In the genomic region with DNA sequence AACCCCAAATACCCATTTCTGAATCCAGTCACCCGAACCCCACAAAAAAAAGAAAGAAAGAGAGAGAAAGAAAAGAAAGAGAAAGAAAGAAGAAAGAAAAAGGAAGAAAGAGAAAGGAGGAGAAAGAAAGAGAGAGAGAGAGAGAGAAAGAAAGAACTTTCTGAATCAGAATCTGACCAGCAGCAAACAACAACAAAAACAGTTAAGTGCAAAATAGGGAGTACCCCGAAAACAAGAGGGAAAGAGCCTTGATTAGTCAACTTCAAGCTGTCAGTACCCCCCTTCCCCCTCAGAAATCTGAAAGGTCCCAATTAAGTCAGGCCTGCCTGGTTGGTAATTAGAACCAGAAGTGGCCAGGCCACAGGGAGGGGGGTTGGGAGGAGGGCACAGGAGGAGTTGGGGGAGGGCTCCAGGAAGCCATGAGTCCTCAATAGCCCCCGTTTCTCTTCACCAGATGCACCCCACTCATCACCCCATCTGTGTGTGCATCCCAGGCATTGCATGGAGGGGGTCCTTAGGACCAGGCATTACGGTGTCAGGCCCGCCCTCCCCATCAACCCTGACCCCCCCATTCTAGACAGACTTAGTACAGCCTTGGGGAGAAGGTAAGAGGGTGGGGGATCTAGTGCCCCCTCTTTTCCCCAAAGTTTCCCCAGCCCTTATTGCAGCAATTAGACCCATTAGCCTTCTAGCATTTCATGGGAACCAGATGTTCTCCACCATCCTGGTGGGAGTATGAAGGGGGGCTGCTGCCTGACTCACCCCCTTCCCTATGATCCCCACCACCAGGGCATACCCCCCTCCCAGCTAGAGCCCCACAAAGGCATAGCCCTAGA, we compare ENCODE assay signal across 8 cellular contexts. TPM values are rescaled to one million over a fixed set of nuclear protein-coding genes. Genes with fewer than 3 reads are reported as not detected.
A peak's percentile ranks its signal among the peaks of the same experiment; 100 is the strongest.
DNase-seq lines count a peak whose midpoint lies in the region; ATAC-seq, FAIRE-seq and TF ChIP-seq lines count a peak whose summit lies in the region.

No MANE protein-coding gene starts in this region.

- intact Hi-C loops in kidney (cut with DNase I): no loop called here

- no peaks in the 10 kb centered on the region for H3K36me3 Mint-ChIP-seq in activated naive CD8-positive, alpha-beta T cell

- peaks cover 8 to 26% of the 10 kb centered on the region in 2 donors for H3K4me1 ChIP-seq in kidney (ENCODE audit: control insufficient read depth in 1 of 2, insufficient read depth in 1 of 2, low read depth in 1 of 2, low read length in 2 of 2)

- ATAC-seq in GM18858 (IDR thresholded peaks at IDR 0.05; ENCODE audit: unreplicated experiment): no peak

- H3K36me3 ChIP-seq in kidney (ENCODE audit: control insufficient read depth in 1 of 2, insufficient read depth in 2 of 2, low read length in 2 of 2): no peaks in the 10 kb centered on the region

- H3K9me3 Mint-ChIP-seq in activated naive CD8-positive, alpha-beta T cell (ENCODE audit: low read depth): no peaks in the 10 kb centered on the region

- peaks cover 71% of the 10 kb centered on the region for H3K4me1 Mint-ChIP-seq in activated naive CD8-positive, alpha-beta T cell (ENCODE audit: low read depth)

- peak overlapping the region; percentile 85 for H3K4me3 Mint-ChIP-seq in activated naive CD8-positive, alpha-beta T cell

- H3K9me3 ChIP-seq in kidney (ENCODE audit: control insufficient read depth in 1 of 2, low read length in 2 of 2): no peaks in the 10 kb centered on the region

- FAIRE-seq in kidney (lab: Jason Lieb, UNC): no peak

- no peak for TF ChIP-seq CTCF in kidney (IDR thresholded peaks at IDR 0.05; ENCODE audit: borderline replicate concordance, extremely low read depth, insufficient read depth)

- H3K27ac Mint-ChIP-seq in activated naive CD8-positive, alpha-beta T cell: peak overlapping the region; percentile 82

- H3K9ac ChIP-seq in kidney (ENCODE audit: low read length in 2 of 2): no peak overlapping the region

- H3K27ac ChIP-seq in kidney (ENCODE audit: low read depth in 2 of 2, low read length in 2 of 2) (peak overlapping the region; percentile 66 to 100), temporal lobe (ENCODE audit: low read depth, low read length) (peak overlapping the region; percentile 87)

- peak overlapping the region; percentile 10 to 13 for H3K4me3 ChIP-seq in kidney (ENCODE audit: low read length in 2 of 2)

- peak; percentile 15 for DNase-seq in NOMO-1 treated with DMSO at 0.1 percent for 48 hours (lab: John Stamatoyannopoulos, UW; ENCODE audit: unreplicated experiment)
- DNase-seq in NOMO-1 treated with dmso at 0.1 percent for 144 hours (lab: John Stamatoyannopoulos, UW; ENCODE audit: unreplicated experiment): no peak
- DNase-seq in kidney: peak; percentile 41
- no peak for DNase-seq in midbrain (lab: John Stamatoyannopoulos, UW)
- no peak for DNase-seq in A172 (ENCODE audit: low spot score)

- no peaks in the 10 kb centered on the region for H3K27me3 Mint-ChIP-seq in activated naive CD8-positive, alpha-beta T cell

RNA-seq across cellular contexts. Expression of a gene that starts 9.6 kb away (rescaled TPM):
- total RNA-seq in kidney (34.1 TPM), temporal lobe (1.7 TPM)
- polyA plus RNA-seq in kidney (ENCODE audit: insufficient read depth, low read depth, low replicate concordance): 13.2 TPM
- 19.2 and 25.0 TPM in 2 replicates for total RNA-seq in A172 (2014; rRNA removed; shearing (Covaris generic))

RNA-seq across cellular contexts. Expression of a gene that starts 15.3 kb away (rescaled TPM):
- total RNA-seq in kidney (14.5 TPM), temporal lobe (0.25 TPM)
- polyA plus RNA-seq in kidney (ENCODE audit: insufficient read depth, low read depth, low replicate concordance): 11.0 TPM
- total RNA-seq in A172 (2014; rRNA removed; shearing (Covaris generic)): 0.09 and 2.1 TPM in 2 replicates

RNA-seq across cellular contexts. Expression of a gene that starts 41.7 kb away (rescaled TPM):
- total RNA-seq in kidney: 39.1 TPM
- 24.0 TPM for polyA plus RNA-seq in kidney (ENCODE audit: insufficient read depth, low read depth, low replicate concordance)
- 14.5 TPM for total RNA-seq in temporal lobe
- total RNA-seq in A172 (2014; rRNA removed; shearing (Covaris generic)): 2.6 and 9.2 TPM in 2 replicates

RNA-seq across cellular contexts. Expression of a gene that starts 41.9 kb away (rescaled TPM):
- total RNA-seq in kidney (58.3 TPM), temporal lobe (15.5 TPM)
- polyA plus RNA-seq in kidney (ENCODE audit: insufficient read depth, low read depth, low replicate concordance): 11.1 TPM
- total RNA-seq in A172 (2014; rRNA removed; shearing (Covaris generic)): 3.0 and 15.2 TPM in 2 replicates

RNA-seq across cellular contexts. Expression of a gene that starts 45.7 kb away (rescaled TPM):
- total RNA-seq in kidney: 1.5 TPM
- polyA plus RNA-seq in kidney (ENCODE audit: insufficient read depth, low read depth, low replicate concordance): 2.9 TPM
- 2.2 TPM for total RNA-seq in temporal lobe
- total RNA-seq in A172 (2014; rRNA removed; shearing (Covaris generic)): 19.1 and 29.4 TPM in 2 replicates

Comparison
In these comparisons a context has a peak if more than half of its experiments do, and no peak if none do; other contexts are left out.
1. DNase-seq: peak in NOMO-1 treated with DMSO at 0.1 percent for 48 hours (single experiment) and kidney (single experiment); none in NOMO-1 treated with dmso at 0.1 percent for 144 hours (single experiment), midbrain (single experiment) and A172 (single experiment).